Comparison of ENCODE assay signal across 34 cellular contexts in the genomic region with DNA sequence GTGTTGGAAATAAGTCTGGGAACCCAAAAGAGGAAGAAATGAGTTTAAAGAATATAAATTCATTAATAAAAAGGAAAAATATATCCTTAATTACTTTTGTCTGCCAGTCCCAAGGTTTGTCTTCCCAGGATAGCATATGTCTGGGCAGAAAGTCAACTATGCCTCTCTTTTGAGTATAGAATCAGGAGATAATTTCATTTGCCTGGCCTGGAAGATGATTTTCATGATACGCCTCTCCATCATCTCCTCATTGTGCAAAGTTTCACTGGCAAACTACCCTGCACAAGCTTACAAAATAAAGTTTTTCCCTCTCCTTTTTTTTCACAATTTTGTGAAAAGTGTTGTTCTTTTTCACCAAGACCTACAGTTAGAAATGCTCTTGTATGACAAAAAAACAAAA.
"Had no signal": no experiment of that assay in that cellular context is flagged by ENCODE, and none has a peak within 500 bp of the region (broad histone marks: within the 10 kb centered on the region; RNA-seq: fewer than 3 reads in every experiment).

No MANE protein-coding gene starts in this region.

- H3K27ac ChIP-seq: KMS-11 had no signal

- H3K27me3 ChIP-seq: MG63 had no signal

- H3K4me2 ChIP-seq: KMS-11 had no signal

- H3K9me3 ChIP-seq: MG63 had no signal

- H3K36me3 ChIP-seq: MG63 had no signal

- H3K9ac ChIP-seq: KMS-11 had no signal

- H3K4me3 ChIP-seq: MG63 had no signal

- DNase-seq: Karpas-422, Kasumi-1, MG63, MM.1S, MV-4-11, NCI-H1048, NCI-H1092, NCI-H1092 treated with DMSO at 0.1 percent for 48 hours, NCI-H1105, NCI-H1105 treated with DMSO at 0.1 percent for 48 hours, NCI-H1417, NCI-H1417 treated with DMSO at 0.1 percent for 48 hours, NCI-H1436, NCI-H1436 treated with DMSO at 0.1 percent for 48 hours, NCI-H146, NCI-H1694, NCI-H1694 treated with DMSO at 0.1 percent for 48 hours, NCI-H187, NCI-H187 treated with DMSO at 0.1 percent for 48 hours, NCI-H1930, NCI-H2029, NCI-H2029 treated with DMSO at 0.1 percent for 48 hours, NCI-H2081, NCI-H2081 treated with DMSO at 0.1 percent for 48 hours, NCI-H2107, NCI-H2171, NCI-H2171 treated with DMSO at 0.1 percent for 48 hours, NCI-H2227 treated with DMSO at 0.1 percent for 48 hours, NCI-H226, NCI-H345, NCI-H446, NCI-H446 treated with DMSO at 0.1 percent for 48 hours, NCI-H510A had no signal
